17 cellular contexts compared by ENCODE assay signal in the genomic region with DNA sequence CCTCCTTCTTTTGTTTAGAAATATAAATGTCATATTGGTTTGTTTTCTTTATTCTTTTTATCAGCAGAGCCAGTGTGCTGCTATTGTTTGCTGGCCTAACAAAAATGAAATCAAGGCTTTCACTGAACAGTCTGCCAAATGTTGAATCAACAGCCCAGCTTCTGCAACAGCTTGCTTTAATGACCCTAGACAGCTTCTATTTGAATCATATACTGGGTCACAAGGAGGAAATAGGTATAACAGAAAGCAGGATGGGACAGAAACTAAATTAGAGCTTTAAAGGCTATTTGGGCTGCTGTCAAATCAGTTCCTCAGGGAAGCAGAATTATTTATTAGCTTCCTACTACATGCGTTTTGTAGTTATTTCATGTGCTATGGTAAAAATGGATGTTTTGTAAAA. TPM values are rescaled to one million over a fixed set of nuclear protein-coding genes. Genes with fewer than 3 reads are reported as not detected.
DNase-seq lines count a peak whose midpoint lies in the region; ATAC-seq and TF ChIP-seq lines count a peak whose summit lies in the region.
"Had no signal": no experiment of that assay in that cellular context is flagged by ENCODE, and none has a peak within 500 bp of the region (broad histone marks: within the 10 kb centered on the region; RNA-seq: fewer than 3 reads in every experiment).

No MANE protein-coding gene starts in this region.

- ATAC-seq in Right ventricle myocardium inferior, result peak; percentile 20
- ATAC-seq in left lobe of liver, result peak; percentile 41
- ATAC-seq: activated CD4-positive, CD25-positive, alpha-beta regulatory T cell treated with anti-CD3 and anti-CD28 coated beads, Interleukin-2, amount 50 U/mL, for 24 hours; natural killer cell; sciatic nerve; stimulated activated effector memory CD8-positive, alpha-beta T cell treated with anti-CD3 and anti-CD28 coated beads, Interleukin-12 subunit alpha, Interleukin-12 subunit beta, amount 100 ng/mL, for 72 hours had no signal

- H3K27me3 ChIP-seq in left ventricle myocardium inferior (ENCODE audit: low read depth) (no peaks in the 10 kb centered on the region), adrenal gland (no peaks in the 10 kb centered on the region), uterus (no peaks in the 10 kb centered on the region), Peyer's patch (no peaks in the 10 kb centered on the region)
- H3K27me3 ChIP-seq: cardiac muscle cell had no signal

- H3K4me1 ChIP-seq in left ventricle myocardium inferior, result peaks cover 15% of the 10 kb centered on the region
- peaks cover 9 to 24% of the 10 kb centered on the region in 2 donors for H3K4me1 ChIP-seq in adrenal gland (replicated peaks in 1 of 2)
- no peaks in the 10 kb centered on the region for H3K4me1 ChIP-seq in uterus
- H3K4me1 ChIP-seq in Peyer's patch, result no peaks in the 10 kb centered on the region

- WGBS in adrenal gland, 4 donors, result 17 to 33% (median 24%) methylated on average over 1 of the region's 1 CpG

- intact Hi-C loops in Right ventricle myocardium inferior (cut with DNase I), result no loop called here
- intact Hi-C loops in left ventricle myocardium inferior (cut with micrococcal nuclease), result no loop called here
- intact Hi-C loops in adrenal gland (cut with DNase I), result no loop called here
- intact Hi-C loops in uterus (cut with DNase I; ENCODE audit: low total_unique reads), result no loop called here

- no peak for TF ChIP-seq CTCF in left ventricle myocardium inferior (IDR thresholded peaks at IDR 0.05; ENCODE audit: borderline replicate concordance)
- no peak for TF ChIP-seq CTCF in adrenal gland (IDR thresholded peaks at IDR 0.05)
- TF ChIP-seq CTCF in uterus (IDR thresholded peaks at IDR 0.05), result no peak
- no peak for TF ChIP-seq CTCF in Peyer's patch (IDR thresholded peaks at IDR 0.05)

- H3K9me3 ChIP-seq in left ventricle myocardium inferior (replicated peaks) (no peaks in the 10 kb centered on the region), adrenal gland (replicated peaks in 1 of 3) (no peaks in the 10 kb centered on the region), uterus (no peaks in the 10 kb centered on the region), Peyer's patch (no peaks in the 10 kb centered on the region)

- no peak overlapping the region for H3K27ac ChIP-seq in left ventricle myocardium inferior (replicated peaks)
- peak overlapping the region in 4 of 5 donors; percentile 2 to 48 (median 14) for H3K27ac ChIP-seq in adrenal gland
- H3K27ac ChIP-seq in uterus, result peak overlapping the region; percentile 3 to 13
- no peak overlapping the region for H3K27ac ChIP-seq in Peyer's patch
- H3K27ac ChIP-seq: cardiac muscle cell had no signal

- H3K36me3 ChIP-seq in left ventricle myocardium inferior, result no peaks in the 10 kb centered on the region
- no peaks in the 10 kb centered on the region for H3K36me3 ChIP-seq in adrenal gland (replicated peaks in 1 of 2)
- no peaks in the 10 kb centered on the region for H3K36me3 ChIP-seq in uterus
- H3K36me3 ChIP-seq in Peyer's patch, result no peaks in the 10 kb centered on the region
- H3K36me3 ChIP-seq: cardiac muscle cell had no signal

- no peak for TF ChIP-seq POLR2A in adrenal gland (IDR thresholded peaks at IDR 0.05)
- no peak for TF ChIP-seq POLR2A in uterus (IDR thresholded peaks at IDR 0.05)
- TF ChIP-seq POLR2A in Peyer's patch (IDR thresholded peaks at IDR 0.05), result no peak

- H3K4me3 ChIP-seq in left ventricle myocardium inferior (no peak overlapping the region), adrenal gland (no peak overlapping the region), uterus (no peak overlapping the region), Peyer's patch (no peak overlapping the region)
- H3K4me3 ChIP-seq: cardiac muscle cell had no signal

- DNase-seq in Right ventricle myocardium inferior (ENCODE audit: missing footprints) (no peak), left ventricle myocardium inferior (no peak), adrenal gland (peak in 2 of 7 donors; percentile 26 to 40), left lobe of liver (ENCODE audit: low spot score) (no peak), uterus (no peak), Peyer's patch (no peak), T-helper 2 cell (no peak), T1000 (lab: John Stamatoyannopoulos, UW) (no peak)
- DNase-seq: activated CD8-positive, alpha-beta memory T cell treated with anti-CD3 and anti-CD28 coated beads, Interleukin-2, amount 50 U/mL, for 48 hours; CD4-positive, alpha-beta memory T cell; glutamatergic neuron; natural killer cell; NCI-H2171 treated with DMSO at 0.1 percent for 48 hours had no signal

RNA-seq across cellular contexts. Expression of gene DNAJC13, which starts 12.1 kb away (rescaled TPM):
- total RNA-seq in Right ventricle myocardium inferior, result 28.1 TPM
- 31.0 TPM for total RNA-seq in left ventricle myocardium inferior
- total RNA-seq in adrenal gland, result 10 to 100 TPM; 26.6 to 50.5 (median 41.8) TPM
- 10 to 100 TPM in 2 of 3 donors, 1 to 10 TPM in 1; 7.4 to 29.3 (median 14.6) TPM for polyA plus RNA-seq in adrenal gland
- 11.8 TPM for total RNA-seq in left lobe of liver
- 10 to 100 TPM; 21.2 to 86.9 (median 54.6) TPM for total RNA-seq in uterus
- total RNA-seq in Peyer's patch, result 100 to 1,000 TPM in 1 of 4 donors, 10 to 100 TPM in 3; 42.0 to 102 (median 52.1) TPM

Comparison
In these comparisons a context has a peak if more than half of its experiments do, and no peak if none do; other contexts are left out.
1. H3K27ac ChIP-seq: peak in adrenal gland (4 of 5) and uterus (2 of 2); none in left ventricle myocardium inferior (single experiment) and Peyer's patch (0 of 4).